12 cellular contexts compared by ENCODE assay signal in the genomic region with DNA sequence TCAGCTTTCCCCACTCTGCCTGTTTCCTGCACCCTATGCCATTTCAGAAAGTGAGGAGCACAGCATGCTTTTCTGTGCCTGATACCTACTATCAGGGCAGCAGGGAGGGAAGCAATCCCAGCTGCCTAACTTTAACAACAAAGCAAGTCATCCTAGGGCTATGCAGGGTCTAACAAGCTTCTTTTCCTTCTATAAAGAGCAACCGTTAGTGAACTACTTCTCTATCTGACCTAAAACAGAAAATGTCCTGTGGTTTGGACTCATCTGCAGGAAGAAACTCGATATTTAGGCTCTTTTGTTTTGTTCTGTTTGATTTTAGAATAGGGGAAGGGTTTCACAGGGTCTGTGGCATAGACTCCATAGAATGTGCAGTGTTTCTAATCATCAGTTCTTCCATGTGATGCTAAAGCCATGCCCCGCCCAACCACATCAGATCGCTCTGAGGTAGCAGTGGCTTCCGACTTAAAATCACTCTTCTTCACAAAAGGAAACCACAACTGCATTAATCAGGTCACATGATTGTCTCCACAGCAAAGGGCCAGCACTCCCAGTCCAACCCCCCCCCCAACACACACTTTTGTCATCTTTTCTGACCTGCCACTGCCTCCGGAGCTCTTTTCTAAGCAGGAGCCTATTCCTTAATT.
A peak's percentile ranks its signal among the peaks of the same experiment; 100 is the strongest.
DNase-seq lines count a peak whose midpoint lies in the region; ATAC-seq, FAIRE-seq and TF ChIP-seq lines count a peak whose summit lies in the region.
"Had no signal": no experiment of that assay in that cellular context is flagged by ENCODE, and none has a peak within 500 bp of the region (broad histone marks: within the 10 kb centered on the region; RNA-seq: fewer than 3 reads in every experiment).

No MANE protein-coding gene starts in this region.

- FAIRE-seq in pancreas (lab: Jason Lieb, UNC): no peak

- H2BK20ac ChIP-seq in H9 (ENCODE audit: low read depth, low read length, poor library complexity, severe bottlenecking): no peak overlapping the region

- H3K79me1 ChIP-seq in H9 (ENCODE audit: insufficient read depth, low read depth, low read length, poor library complexity, severe bottlenecking): no peaks in the 10 kb centered on the region

- H2AK5ac ChIP-seq in H9 (ENCODE audit: insufficient read length, low read length): no peak overlapping the region

- H4K20me1 ChIP-seq in H9 (ENCODE audit: control insufficient read depth, insufficient read depth, insufficient read length): no peaks in the 10 kb centered on the region

- no peak overlapping the region for H3K14ac ChIP-seq in H9 (ENCODE audit: insufficient read depth, low read length)

- no CpG with 5 or more reads among the region's 6 CpGs for WGBS in H9 (ENCODE audit: extremely low coverage, insufficient read length, low lambda C conversion rate)
- WGBS in pancreas, 2 donors: 47 to 51% methylated on average over 6 of the region's 6 CpGs

- H3K9ac ChIP-seq in H9 (ENCODE audit: extremely low read depth, insufficient read length, low read length): no peak overlapping the region

- H3K4me1 Mint-ChIP-seq in activated CD8-positive, alpha-beta memory T cell treated with anti-CD3 and anti-CD28 coated beads, Interleukin-2, amount 10 ng/mL, durations not matched to agents 7 days and 5 days: peaks cover 12% of the 10 kb centered on the region
- peaks cover 28 to 36% of the 10 kb centered on the region in 2 experiments for H3K4me1 Mint-ChIP-seq in H9
- peaks cover 8 to 9% of the 10 kb centered on the region in 2 donors for H3K4me1 Mint-ChIP-seq in natural killer cell treated with Interleukin-12 subunit alpha and Interleukin-12 subunit beta and Interleukin-15 and Interleukin-18, amount 100 ng/mL, for 72 hours (ENCODE audit: low read depth in 2 of 2)

- CTCF ChIA-PET in activated CD8-positive, alpha-beta memory T cell treated with anti-CD3 and anti-CD28 coated beads, Interleukin-2, amount 10 ng/mL, durations not matched to agents 7 days and 5 days (lab: Charles Lee): no interaction called here

- H3K9me3 Mint-ChIP-seq in activated CD8-positive, alpha-beta memory T cell treated with anti-CD3 and anti-CD28 coated beads, Interleukin-2, amount 10 ng/mL, durations not matched to agents 7 days and 5 days (ENCODE audit: low read depth): no peaks in the 10 kb centered on the region
- H3K9me3 Mint-ChIP-seq in H9: no peaks in the 10 kb centered on the region
- no peaks in the 10 kb centered on the region for H3K9me3 Mint-ChIP-seq in natural killer cell treated with Interleukin-12 subunit alpha and Interleukin-12 subunit beta and Interleukin-15 and Interleukin-18, amount 100 ng/mL, for 72 hours

- H2BK5ac ChIP-seq in H9 (ENCODE audit: insufficient read length, low read length): no peak overlapping the region

- no peaks in the 10 kb centered on the region for H3K36me3 ChIP-seq in pancreas

- H3K9me3 ChIP-seq in H9 (ENCODE audit: control insufficient read depth, low read depth, low read length) (no peaks in the 10 kb centered on the region), pancreas (no peaks in the 10 kb centered on the region)

- DNase-seq in activated CD8-positive, alpha-beta memory T cell treated with anti-CD3 and anti-CD28 coated beads, Interleukin-2, amount 10 ng/mL, durations not matched to agents 7 days and 5 days: peak; percentile 53
- DNase-seq in activated CD8-positive, alpha-beta memory T cell treated with anti-CD3 and anti-CD28 coated beads, Interleukin-2, amount 50 U/mL, for 48 hours: no peak
- DNase-seq in SW480 (ENCODE audit: low spot score) (peak; percentile 85), H9 (no peak), pancreas (no peak)
- DNase-seq in stimulated activated naive CD8-positive, alpha-beta T cell treated with anti-CD3 and anti-CD28 coated beads, Interleukin-15, Interleukin-2, amounts not matched to agents 100 U/mL and 50 U/mL, for 24 hours: no peak
- DNase-seq in natural killer cell treated with Interleukin-12 subunit alpha and Interleukin-12 subunit beta and Interleukin-15 and Interleukin-18, amount 100 ng/mL, for 72 hours (ENCODE audit: low spot score): no peak
- DNase-seq: ACHN, NCI-H345, nucleus accumbens had no signal

- no peaks in the 10 kb centered on the region for H3K36me3 Mint-ChIP-seq in activated CD8-positive, alpha-beta memory T cell treated with anti-CD3 and anti-CD28 coated beads, Interleukin-2, amount 10 ng/mL, durations not matched to agents 7 days and 5 days
- peaks cover 5 to 11% (median 8%) of the 10 kb centered on the region in 3 experiments; a peak in 4 of 7 replicates for H3K36me3 Mint-ChIP-seq in H9 (ENCODE audit: insufficient read depth in 1 of 3, low read depth in 3 of 3)
- H3K36me3 Mint-ChIP-seq in natural killer cell treated with Interleukin-12 subunit alpha and Interleukin-12 subunit beta and Interleukin-15 and Interleukin-18, amount 100 ng/mL, for 72 hours: no peaks in the 10 kb centered on the region

- H3K4me1 ChIP-seq in H9 (ENCODE audit: insufficient read depth, low read length): peaks cover 5% of the 10 kb centered on the region; the same call in 1 of the 2 replicates
- no peaks in the 10 kb centered on the region for H3K4me1 ChIP-seq in pancreas

- no peaks in the 10 kb centered on the region for H3K27me3 ChIP-seq in H9 (ENCODE audit: insufficient read depth, low read length)
- no peaks in the 10 kb centered on the region for H3K27me3 ChIP-seq in pancreas

- H3K27ac ChIP-seq in H9 (ENCODE audit: insufficient read length, low read depth, low read length): no peak overlapping the region
- no peak overlapping the region for H3K27ac ChIP-seq in pancreas

- no peak overlapping the region for H3K4me3 ChIP-seq in pancreas

- H2AFZ ChIP-seq in H9 (ENCODE audit: low read length): no peak overlapping the region

- H3K4ac ChIP-seq in H9 (ENCODE audit: low read depth, low read length): no peak overlapping the region

- H4K91ac ChIP-seq in H9 (ENCODE audit: insufficient read length, low read depth, low read length): no peak overlapping the region

- H3K27me3 Mint-ChIP-seq in activated CD8-positive, alpha-beta memory T cell treated with anti-CD3 and anti-CD28 coated beads, Interleukin-2, amount 10 ng/mL, durations not matched to agents 7 days and 5 days: peaks cover 46% of the 10 kb centered on the region
- no peaks in the 10 kb centered on the region for H3K27me3 Mint-ChIP-seq in H9 (ENCODE audit: low read depth)
- H3K27me3 Mint-ChIP-seq in natural killer cell treated with Interleukin-12 subunit alpha and Interleukin-12 subunit beta and Interleukin-15 and Interleukin-18, amount 100 ng/mL, for 72 hours: peaks cover 23 to 54% of the 10 kb centered on the region in 2 donors

- no peak overlapping the region for H3K4me3 Mint-ChIP-seq in activated CD8-positive, alpha-beta memory T cell treated with anti-CD3 and anti-CD28 coated beads, Interleukin-2, amount 10 ng/mL, durations not matched to agents 7 days and 5 days
- no peak overlapping the region for H3K4me3 Mint-ChIP-seq in H9
- H3K4me3 Mint-ChIP-seq in natural killer cell treated with Interleukin-12 subunit alpha and Interleukin-12 subunit beta and Interleukin-15 and Interleukin-18, amount 100 ng/mL, for 72 hours: no peak overlapping the region

- H2BK12ac ChIP-seq in H9 (ENCODE audit: insufficient read length, low read depth, low read length): no peak overlapping the region

- no peak overlapping the region for H3K56ac ChIP-seq in H9 (ENCODE audit: insufficient read length, low read depth, low read length)

- no peak overlapping the region for H3K23ac ChIP-seq in H9 (ENCODE audit: insufficient read length, low read depth, low read length)

- H4K5ac ChIP-seq in H9 (ENCODE audit: insufficient read length, low read depth, low read length): no peak overlapping the region

- no peak overlapping the region for H4K8ac ChIP-seq in H9 (replicated peaks; ENCODE audit: insufficient read length, low read depth, low read length)

- intact Hi-C loops in pancreas (cut with DNase I): no loop called here

- H3K23me2 ChIP-seq in H9 (ENCODE audit: insufficient read length, low read depth, low read length, poor library complexity, severe bottlenecking): no peaks in the 10 kb centered on the region

- H3K4me2 ChIP-seq in H9 (ENCODE audit: insufficient read depth, insufficient read length, low read length): no peak overlapping the region

- TF ChIP-seq CTCF in H9 (conservative IDR thresholded peaks at IDR 0.05) (no peak), pancreas (IDR thresholded peaks at IDR 0.05) (no peak)

- no peak overlapping the region for H2BK15ac ChIP-seq in H9 (ENCODE audit: low read depth, low read length)

- no peaks in the 10 kb centered on the region for H3K79me2 ChIP-seq in H9 (ENCODE audit: insufficient read depth, low read length)

- H3K18ac ChIP-seq in H9 (ENCODE audit: insufficient read length, low read depth, low read length): no peak overlapping the region

- no peak overlapping the region for H2BK120ac ChIP-seq in H9 (ENCODE audit: low read depth, low read length, poor library complexity, severe bottlenecking)

- H3K27ac Mint-ChIP-seq in activated CD8-positive, alpha-beta memory T cell treated with anti-CD3 and anti-CD28 coated beads, Interleukin-2, amount 10 ng/mL, durations not matched to agents 7 days and 5 days: no peak overlapping the region
- H3K27ac Mint-ChIP-seq in H9: no peak overlapping the region
- H3K27ac Mint-ChIP-seq in natural killer cell treated with Interleukin-12 subunit alpha and Interleukin-12 subunit beta and Interleukin-15 and Interleukin-18, amount 100 ng/mL, for 72 hours: no peak overlapping the region

- no peak overlapping the region for H3T11ph ChIP-seq in H9 (ENCODE audit: low read length)

- peak; percentile 60 for ATAC-seq in activated CD8-positive, alpha-beta memory T cell treated with anti-CD3 and anti-CD28 coated beads, Interleukin-2, amount 10 ng/mL, durations not matched to agents 7 days and 5 days
- peak; percentile 60 for ATAC-seq in HG02885 (IDR thresholded peaks at IDR 0.05; ENCODE audit: poor library complexity, unreplicated experiment)
- peak; percentile 58 for ATAC-seq in stimulated activated naive CD8-positive, alpha-beta T cell treated with anti-CD3 and anti-CD28 coated beads, Interleukin-15, Interleukin-2, amounts not matched to agents 100 U/mL and 50 U/mL, for 24 hours
- ATAC-seq in pancreas: no peak
- ATAC-seq in natural killer cell treated with Interleukin-12 subunit alpha and Interleukin-12 subunit beta and Interleukin-15 and Interleukin-18, amount 100 ng/mL, for 72 hours: no peak
- ATAC-seq: left lobe of liver had no signal

Comparison
In these comparisons a context has a peak if more than half of its experiments do, and no peak if none do; other contexts are left out.
1. DNase-seq: peak in activated CD8-positive, alpha-beta memory T cell treated with anti-CD3 and anti-CD28 coated beads, Interleukin-2, amount 10 ng/mL, durations not matched to agents 7 days and 5 days (single experiment) and SW480 (single experiment); none in activated CD8-positive, alpha-beta memory T cell treated with anti-CD3 and anti-CD28 coated beads, Interleukin-2, amount 50 U/mL, for 48 hours (single experiment), stimulated activated naive CD8-positive, alpha-beta T cell treated with anti-CD3 and anti-CD28 coated beads, Interleukin-15, Interleukin-2, amounts not matched to agents 100 U/mL and 50 U/mL, for 24 hours (single experiment), H9 (single experiment), pancreas (0 of 6) and natural killer cell treated with Interleukin-12 subunit alpha and Interleukin-12 subunit beta and Interleukin-15 and Interleukin-18, amount 100 ng/mL, for 72 hours (single experiment).
2. ATAC-seq: peak in activated CD8-positive, alpha-beta memory T cell treated with anti-CD3 and anti-CD28 coated beads, Interleukin-2, amount 10 ng/mL, durations not matched to agents 7 days and 5 days (single experiment), HG02885 (single experiment) and stimulated activated naive CD8-positive, alpha-beta T cell treated with anti-CD3 and anti-CD28 coated beads, Interleukin-15, Interleukin-2, amounts not matched to agents 100 U/mL and 50 U/mL, for 24 hours (single experiment); none in pancreas (0 of 4) and natural killer cell treated with Interleukin-12 subunit alpha and Interleukin-12 subunit beta and Interleukin-15 and Interleukin-18, amount 100 ng/mL, for 72 hours (0 of 2).